ENCODE assay signal across 8 cellular contexts in the genomic region with DNA sequence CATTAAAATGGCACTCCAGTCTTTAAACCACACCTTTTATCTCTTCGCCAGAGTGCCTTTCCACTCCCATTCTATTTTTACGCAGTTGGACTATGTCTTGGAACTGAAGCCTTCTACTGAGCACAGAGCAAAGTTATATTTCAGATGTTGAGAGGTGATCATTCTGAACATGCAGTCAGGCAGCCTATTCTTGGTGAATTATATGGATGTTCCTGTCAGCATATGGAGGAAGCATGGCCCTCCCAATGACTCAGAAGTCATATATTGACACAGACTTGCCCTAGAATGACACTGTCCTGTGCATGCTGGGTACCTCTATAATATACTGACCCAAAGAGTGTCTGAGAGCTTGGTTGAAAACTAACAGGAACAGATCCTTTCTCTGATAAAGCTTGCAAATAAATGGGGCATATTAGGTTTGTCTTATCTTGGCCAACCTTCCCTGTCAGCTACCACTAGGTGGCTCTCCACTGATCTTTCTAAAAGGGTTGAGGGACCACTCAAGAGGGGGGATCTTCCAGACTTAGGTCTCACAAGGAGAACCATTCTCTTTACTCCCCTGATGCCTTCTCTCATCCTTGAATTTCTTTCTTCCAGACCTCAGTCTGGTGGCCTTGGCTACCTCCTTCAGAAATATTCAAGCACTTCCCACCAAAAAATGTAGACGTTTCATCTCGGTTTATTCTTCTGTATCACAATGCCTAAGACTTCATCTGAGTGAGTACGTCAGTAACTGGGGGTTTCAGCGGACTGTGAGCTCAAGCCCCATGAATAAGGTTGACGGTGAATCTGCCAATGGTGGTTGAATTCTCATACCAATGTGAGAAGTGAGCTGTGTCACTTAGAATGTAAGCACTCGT. TPM values are rescaled to one million over a fixed set of nuclear protein-coding genes. Genes with fewer than 3 reads are reported as not detected.
DNase-seq lines count a peak whose midpoint lies in the region; ATAC-seq, FAIRE-seq and TF ChIP-seq lines count a peak whose summit lies in the region.

No MANE protein-coding gene starts in this region.

- FAIRE-seq in GM18507 (lab: Jason Lieb, UNC) = peak; percentile 60

- H4K5ac ChIP-seq in mesendoderm (ENCODE audit: low read length) = no peak overlapping the region

- H2AFZ ChIP-seq in OCI-LY3 (ENCODE audit: low read depth, low read length) = peak overlapping the region; percentile 97

- DNase-seq in COR-L47 (lab: John Stamatoyannopoulos, UW) (peak; percentile 5), GM18507 (ENCODE audit: extremely low spot score, insufficient read length, low read depth) (no peak), choroid plexus epithelial cell (ENCODE audit: low read depth) (peak; percentile 60), mesendoderm (peak; percentile 76), lower leg skin (ENCODE audit: low spot score in 2 of 2) (no peak), DMS79 treated with DMSO at 0.1 percent for 48 hours (lab: John Stamatoyannopoulos, UW) (no peak)

- H3K27ac ChIP-seq in OCI-LY3 (ENCODE audit: low read length) (no peak overlapping the region), mesendoderm (ENCODE audit: low read depth, low read length) (no peak overlapping the region)

- H2BK120ac ChIP-seq in mesendoderm (ENCODE audit: low read depth, low read length) = peak overlapping the region; percentile 74

- no peak for TF ChIP-seq POLR2A in lower leg skin (IDR thresholded peaks at IDR 0.05)

- H2AK5ac ChIP-seq in mesendoderm (ENCODE audit: low read length) = peak overlapping the region; percentile 82

- peak overlapping the region; percentile 73 for H2BK5ac ChIP-seq in mesendoderm (ENCODE audit: low read length)

- 0 out of 2 replicates have a peak, but pooled peaks cover 7% of the 10 kb centered on the region for H3K27me3 ChIP-seq in OCI-LY3 (ENCODE audit: low read depth, low read length)
- no peaks in the 10 kb centered on the region for H3K27me3 ChIP-seq in mesendoderm (ENCODE audit: insufficient read depth, low read length, poor library complexity)

- no CpG with 5 or more reads among the region's 8 CpGs for WGBS in mesendoderm (ENCODE audit: extremely low coverage, insufficient coverage, low lambda C conversion rate)
- 71 to 78% methylated on average over 8 of the region's 8 CpGs for WGBS in lower leg skin, 2 donors

- peak overlapping the region; percentile 78 for H3K56ac ChIP-seq in mesendoderm (ENCODE audit: low read length)

- H3K79me2 ChIP-seq in OCI-LY3 (ENCODE audit: low read length) (no peaks in the 10 kb centered on the region), mesendoderm (ENCODE audit: control insufficient read depth, insufficient read depth, low read length) (no peaks in the 10 kb centered on the region)

- H4K20me1 ChIP-seq in OCI-LY3 (ENCODE audit: insufficient read depth, low read length) = no peaks in the 10 kb centered on the region

- H3K23ac ChIP-seq in mesendoderm (ENCODE audit: low read length) = no peak overlapping the region

- TF ChIP-seq CTCF in OCI-LY3 (IDR thresholded peaks at IDR 0.05; ENCODE audit: low read depth, low read length) (peak; percentile 81), choroid plexus epithelial cell (conservative IDR thresholded peaks at IDR 0.05; ENCODE audit: low read depth, low read length) (peak; percentile 82), lower leg skin (IDR thresholded peaks at IDR 0.05) (no peak)

- intact Hi-C loops in lower leg skin (cut with DNase I; ENCODE audit: low total_unique reads) = no loop called here

- H3K36me3 ChIP-seq in OCI-LY3 (replicated peaks; ENCODE audit: low read depth, low read length) (no peaks in the 10 kb centered on the region), mesendoderm (ENCODE audit: control insufficient read depth, insufficient read depth, low read length) (no peaks in the 10 kb centered on the region)

- H3K4me3 ChIP-seq in OCI-LY3 (ENCODE audit: low read length) (peak overlapping the region; percentile 67), choroid plexus epithelial cell (ENCODE audit: low read depth, low read length) (no peak overlapping the region), mesendoderm (ENCODE audit: low read length) (no peak overlapping the region), lower leg skin (ENCODE audit: low read depth, poor library complexity, severe bottlenecking) (no peak overlapping the region)

- H3K4me1 ChIP-seq in OCI-LY3 (ENCODE audit: low read length) (peaks cover 20% of the 10 kb centered on the region), mesendoderm (ENCODE audit: control insufficient read depth, low read depth, low read length) (peaks cover 13% of the 10 kb centered on the region)

- no peak overlapping the region for H3K4ac ChIP-seq in mesendoderm (ENCODE audit: low read depth, low read length)

- H3K79me1 ChIP-seq in mesendoderm (ENCODE audit: low read length) = no peaks in the 10 kb centered on the region

- no peaks in the 10 kb centered on the region for H3K9me3 ChIP-seq in OCI-LY3 (ENCODE audit: insufficient read depth, low read length)

- H3K18ac ChIP-seq in mesendoderm (ENCODE audit: low read length) = no peak overlapping the region

- no peak overlapping the region for H4K8ac ChIP-seq in mesendoderm (ENCODE audit: low read depth, low read length)

- H3K9ac ChIP-seq in OCI-LY3 (ENCODE audit: low read length) = peak overlapping the region; percentile 35; the same call in 1 of the 2 replicates
- H3K9ac ChIP-seq in mesendoderm (ENCODE audit: low read length) = no peak overlapping the region

- H3K4me2 ChIP-seq in OCI-LY3 (ENCODE audit: low read length) (peak overlapping the region; percentile 82), mesendoderm (ENCODE audit: low read length) (no peak overlapping the region)

- ATAC-seq in HG03095 (IDR thresholded peaks at IDR 0.05; ENCODE audit: unreplicated experiment) = peak; percentile 62

- no peak overlapping the region for H2BK15ac ChIP-seq in mesendoderm (replicated peaks; ENCODE audit: low read depth)

RNA-seq across cellular contexts. Expression of gene ALG14, which starts 11.8 kb away (rescaled TPM):
- polyA plus RNA-seq in mesendoderm (2013, experiment 1 of 2) = 2.7 TPM
- polyA plus RNA-seq in mesendoderm (2013, experiment 2 of 2) = 2.9 TPM
- total RNA-seq in lower leg skin = 1 to 10 TPM in 2 of 4 donors, under 1 TPM in 2; 0.46 to 1.9 (median 1.1) TPM

RNA-seq across cellular contexts. Expression of gene TLCD4, which starts 32.6 kb away (rescaled TPM):
- 0.53 TPM for polyA plus RNA-seq in mesendoderm (2013, experiment 1 of 2)
- polyA plus RNA-seq in mesendoderm (2013, experiment 2 of 2) = 0.76 TPM
- total RNA-seq in lower leg skin = 1 to 10 TPM; 2.9 to 9.0 (median 4.9) TPM

Comparison
In these comparisons a context has a peak if more than half of its experiments do, and no peak if none do; other contexts are left out.
1. DNase-seq: peak in COR-L47 (single experiment), choroid plexus epithelial cell (single experiment) and mesendoderm (single experiment); none in GM18507 (single experiment), lower leg skin (0 of 2) and DMS79 treated with DMSO at 0.1 percent for 48 hours (single experiment).
2. CTCF ChIP-seq: peak in OCI-LY3 (single experiment) and choroid plexus epithelial cell (single experiment); none in lower leg skin (0 of 3).